17 cellular contexts compared by ENCODE assay signal in the genomic region with DNA sequence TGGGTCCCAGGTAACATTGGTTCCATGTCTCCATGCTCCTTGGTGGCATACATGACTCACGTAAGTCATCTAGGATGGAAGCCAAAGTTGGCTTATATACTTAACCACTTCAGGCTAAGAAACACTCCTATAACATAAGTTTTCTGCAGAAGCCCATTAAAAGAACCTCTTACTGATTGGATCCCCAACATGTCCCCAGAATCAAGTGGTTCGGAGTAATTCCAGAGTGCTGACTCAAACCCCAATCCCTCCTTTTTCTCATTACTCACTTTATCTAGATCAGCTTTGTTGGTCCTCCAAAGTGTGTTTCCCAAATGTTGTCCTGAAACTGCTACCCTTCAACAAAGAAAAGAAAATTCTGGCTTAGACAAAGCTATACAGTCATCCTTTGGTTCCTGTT. TPM values are rescaled to one million over a fixed set of nuclear protein-coding genes. Genes with fewer than 3 reads are reported as not detected.
DNase-seq lines count a peak whose midpoint lies in the region; ATAC-seq and TF ChIP-seq lines count a peak whose summit lies in the region.
"Had no signal": no experiment of that assay in that cellular context is flagged by ENCODE, and none has a peak within 500 bp of the region (broad histone marks: within the 10 kb centered on the region; RNA-seq: fewer than 3 reads in every experiment).

No MANE protein-coding gene starts in this region.

- H3K4me3 ChIP-seq in fibroblast of mammary gland (ENCODE audit: control insufficient read depth, low read depth, low read length): no peak overlapping the region
- H3K4me3 ChIP-seq: A549, BLaER1, GM12878, K562 had no signal

- DNase-seq in EL (peak; percentile 9), M059J (ENCODE audit: low read depth) (peak; percentile 58), fibroblast of mammary gland (ENCODE audit: low read depth) (peak; percentile 25), HK-2 (ENCODE audit: unreplicated experiment) (no peak)
- DNase-seq in activated CD4-positive, alpha-beta T cell treated with anti-CD3 and anti-CD28 coated beads, Interleukin-2, amount 50 U/mL, for 1 hour: no peak
- no peak for DNase-seq in NK-92 treated with Interleukin-12 subunit alpha and Interleukin-12 subunit beta, amount 100 ng/mL, for 24 hours (lab: John Stamatoyannopoulos, UW)
- DNase-seq: AML-193; Caco-2; CD8-positive, alpha-beta memory T cell; DND-41; GOT3; H9 had no signal

- no peak for TF ChIP-seq CTCF in fibroblast of mammary gland (conservative IDR thresholded peaks at IDR 0.05; ENCODE audit: control insufficient read depth, insufficient read depth, low read depth, low read length)

- ATAC-seq in HG02610 (IDR thresholded peaks at IDR 0.05; ENCODE audit: unreplicated experiment): no peak
- ATAC-seq: A549, GM12878, K562 had no signal

RNA-seq across cellular contexts. Expression of a gene that starts 10.1 kb away (rescaled TPM):
- 0.07 TPM in 1 of 2 replicates, not detected in the other for total RNA-seq in M059J (2014; rRNA removed; shearing (Covaris generic))
- total RNA-seq: CD8-positive, alpha-beta memory T cell; GM12878; K562 had no signal

Comparison
In these comparisons a context has a peak if more than half of its experiments do, and no peak if none do; other contexts are left out.
1. DNase-seq: peak in EL (single experiment), M059J (single experiment) and fibroblast of mammary gland (single experiment); none in activated CD4-positive, alpha-beta T cell treated with anti-CD3 and anti-CD28 coated beads, Interleukin-2, amount 50 U/mL, for 1 hour (single experiment), NK-92 treated with Interleukin-12 subunit alpha and Interleukin-12 subunit beta, amount 100 ng/mL, for 24 hours (single experiment) and HK-2 (single experiment).